1 cellular context compared by ENCODE assay signal in the genomic region with DNA sequence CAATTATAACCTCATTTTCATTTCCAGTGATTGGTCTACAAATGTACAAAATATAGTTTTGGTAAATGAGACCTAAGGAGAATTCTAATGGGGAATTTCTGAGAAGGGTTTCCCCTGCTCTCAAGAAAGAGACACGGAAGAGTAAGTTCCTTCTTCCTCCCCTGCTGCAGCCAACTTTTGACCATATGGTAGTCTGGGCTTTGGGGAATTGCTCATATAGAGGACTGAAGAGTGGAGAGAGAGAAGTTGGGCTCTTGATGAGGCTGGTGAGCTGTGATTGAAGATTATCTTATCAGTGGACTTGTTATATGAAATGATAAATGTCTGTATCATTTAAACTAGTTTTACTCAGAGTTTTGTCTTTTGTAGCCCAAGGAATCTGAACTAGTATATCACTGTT.
TF ChIP-seq lines count a peak whose summit lies in the region.

No MANE protein-coding gene starts in this region.

TF ChIP-seq in HepG2, 621 proteins besides CTCF, POLR2A, EP300 and RAD21:
- TF ChIP-seq ZNF724P (CRISPR knock-in tag; IDR thresholded peaks at IDR 0.05; ENCODE audit: borderline replicate concordance) (no peak), MED1 (CRISPR knock-in tag; IDR thresholded peaks at IDR 0.05) (no peak), SRSF1 (optimal IDR thresholded peaks at IDR 0.05; ENCODE audit: low read depth, low read length) (no peak), HOXA3 (CRISPR knock-in tag; IDR thresholded peaks at IDR 0.05) (no peak), SOX6 (IDR thresholded peaks at IDR 0.05) (no peak), SOX6 (CRISPR knock-in tag; IDR thresholded peaks at IDR 0.05) (no peak), KDM4B (CRISPR knock-in tag; IDR thresholded peaks at IDR 0.05) (no peak)
- TF ChIP-seq, protein P1, sequence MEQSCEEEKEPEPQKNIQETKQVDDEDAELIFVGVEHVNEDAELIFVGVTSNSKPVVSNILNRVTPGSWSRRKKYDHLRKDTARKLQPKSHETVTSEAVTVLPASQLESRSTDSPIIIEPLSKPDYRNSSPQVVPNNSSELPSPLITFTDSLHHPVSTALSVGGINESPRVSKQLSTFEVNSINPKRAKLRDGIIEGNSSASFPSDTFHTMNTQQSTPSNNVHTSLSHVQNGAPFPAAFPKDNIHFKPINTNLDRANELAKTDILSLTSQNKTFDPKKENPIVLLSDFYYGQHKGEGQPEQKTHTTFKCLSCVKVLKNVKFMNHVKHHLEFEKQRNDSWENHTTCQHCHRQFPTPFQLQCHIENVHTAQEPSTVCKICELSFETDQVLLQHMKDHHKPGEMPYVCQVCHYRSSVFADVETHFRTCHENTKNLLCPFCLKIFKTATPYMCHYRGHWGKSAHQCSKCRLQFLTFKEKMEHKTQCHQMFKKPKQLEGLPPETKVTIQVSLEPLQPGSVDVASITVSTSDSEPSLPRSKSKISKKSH (CRISPR knock-in tag; IDR thresholded peaks at IDR 0.05; ENCODE audit: borderline replicate concordance) = no peak
- TF ChIP-seq, protein P2, sequence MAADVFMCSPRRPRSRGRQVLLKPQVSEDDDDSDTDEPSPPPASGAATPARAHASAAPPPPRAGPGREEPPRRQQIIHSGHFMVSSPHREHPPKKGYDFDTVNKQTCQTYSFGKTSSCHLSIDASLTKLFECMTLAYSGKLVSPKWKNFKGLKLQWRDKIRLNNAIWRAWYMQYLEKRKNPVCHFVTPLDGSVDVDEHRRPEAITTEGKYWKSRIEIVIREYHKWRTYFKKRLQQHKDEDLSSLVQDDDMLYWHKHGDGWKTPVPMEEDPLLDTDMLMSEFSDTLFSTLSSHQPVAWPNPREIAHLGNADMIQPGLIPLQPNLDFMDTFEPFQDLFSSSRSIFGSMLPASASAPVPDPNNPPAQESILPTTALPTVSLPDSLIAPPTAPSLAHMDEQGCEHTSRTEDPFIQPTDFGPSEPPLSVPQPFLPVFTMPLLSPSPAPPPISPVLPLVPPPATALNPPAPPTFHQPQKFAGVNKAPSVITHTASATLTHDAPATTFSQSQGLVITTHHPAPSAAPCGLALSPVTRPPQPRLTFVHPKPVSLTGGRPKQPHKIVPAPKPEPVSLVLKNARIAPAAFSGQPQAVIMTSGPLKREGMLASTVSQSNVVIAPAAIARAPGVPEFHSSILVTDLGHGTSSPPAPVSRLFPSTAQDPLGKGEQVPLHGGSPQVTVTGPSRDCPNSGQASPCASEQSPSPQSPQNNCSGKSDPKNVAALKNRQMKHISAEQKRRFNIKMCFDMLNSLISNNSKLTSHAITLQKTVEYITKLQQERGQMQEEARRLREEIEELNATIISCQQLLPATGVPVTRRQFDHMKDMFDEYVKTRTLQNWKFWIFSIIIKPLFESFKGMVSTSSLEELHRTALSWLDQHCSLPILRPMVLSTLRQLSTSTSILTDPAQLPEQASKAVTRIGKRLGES (CRISPR knock-in tag; IDR thresholded peaks at IDR 0.05; ENCODE audit: borderline replicate concordance) = no peak
